8 cellular contexts compared by ENCODE assay signal in the genomic region with DNA sequence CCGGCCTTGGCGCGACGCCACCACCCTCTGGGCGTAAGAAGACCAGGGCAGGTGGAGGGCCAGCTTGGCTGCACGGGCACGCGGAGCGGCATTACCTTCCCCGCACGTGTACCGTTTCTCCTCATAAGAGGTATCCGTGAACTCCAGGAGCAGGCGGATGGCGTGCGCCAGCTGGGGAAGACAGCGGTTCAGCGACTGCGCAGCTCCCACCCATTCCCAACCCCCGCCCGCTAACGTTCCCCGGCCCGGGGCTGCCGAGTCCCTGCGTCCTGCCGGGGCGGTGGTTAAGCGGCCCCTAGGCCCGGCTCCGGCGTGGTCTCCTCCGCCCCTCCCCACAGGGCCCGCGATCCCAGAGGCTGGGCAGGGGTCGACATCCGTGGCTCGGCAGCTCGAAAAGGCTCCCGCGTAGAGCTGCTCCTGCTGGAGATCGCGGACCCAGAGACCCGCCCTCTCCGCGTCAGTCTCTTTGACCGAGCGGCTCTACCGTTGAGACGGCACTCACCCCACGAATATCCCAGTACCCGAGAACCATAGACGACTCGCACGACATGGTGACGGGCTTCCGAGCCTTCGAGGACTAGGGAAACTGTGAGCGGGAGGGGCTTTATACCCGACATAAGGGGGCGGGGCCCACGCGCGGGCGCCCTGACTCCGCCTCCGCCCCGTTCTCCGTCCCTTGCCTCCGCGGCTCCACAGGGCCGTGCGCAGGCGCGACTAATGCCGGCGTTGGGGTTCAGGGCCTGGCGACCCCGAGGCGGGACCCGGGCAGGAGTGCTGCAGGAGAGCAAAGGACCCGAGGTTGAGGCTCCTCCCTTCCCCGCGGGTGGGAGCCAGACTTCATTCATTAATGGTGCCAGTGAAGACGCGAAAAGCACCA. TPM values are rescaled to one million over a fixed set of nuclear protein-coding genes. Genes with fewer than 3 reads are reported as not detected.
DNase-seq lines count a peak whose midpoint lies in the region; ATAC-seq, FAIRE-seq and TF ChIP-seq lines count a peak whose summit lies in the region.

No MANE protein-coding gene starts in this region.

- peak overlapping the region; percentile 70 for H2AFZ ChIP-seq in neuron (ENCODE audit: low read depth, low read length)

- no peak for TF ChIP-seq CTCF in RWPE2 (IDR thresholded peaks at IDR 0.05; ENCODE audit: poor library complexity, severe bottlenecking)

- H3K4me3 ChIP-seq in HUES6 (ENCODE audit: low read depth, low read length) (peak overlapping the region; percentile 73), RWPE2 (ENCODE audit: severe bottlenecking) (peak overlapping the region; percentile 52), neuron (ENCODE audit: low read length) (peak overlapping the region; percentile 58), stomach smooth muscle (ENCODE audit: low read length in 2 of 2) (peak overlapping the region; percentile 84 to 96)

- H3K27me3 ChIP-seq in HUES6 (ENCODE audit: control insufficient read depth, insufficient read depth, low read length): peaks cover 48% of the 10 kb centered on the region
- no peaks in the 10 kb centered on the region for H3K27me3 ChIP-seq in RWPE2 (ENCODE audit: insufficient read depth, poor library complexity, severe bottlenecking)
- H3K27me3 ChIP-seq in neuron (ENCODE audit: insufficient read depth, low read length): no peaks in the 10 kb centered on the region
- H3K27me3 ChIP-seq in stomach smooth muscle (ENCODE audit: control insufficient read depth in 1 of 2, insufficient read depth in 2 of 2, low read length in 2 of 2): no peaks in the 10 kb centered on the region

- FAIRE-seq in frontal cortex (lab: Jason Lieb, UNC): no peak

- ATAC-seq in GM19397 (IDR thresholded peaks at IDR 0.05; ENCODE audit: unreplicated experiment): peak; percentile 89
- ATAC-seq in RWPE2 (ENCODE audit: low read depth): peak; percentile 86

- H3K9me3 ChIP-seq in HUES6 (ENCODE audit: control insufficient read depth, insufficient read depth, low read depth, low read length): no peaks in the 10 kb centered on the region
- H3K9me3 ChIP-seq in RWPE2 (ENCODE audit: severe bottlenecking): no peaks in the 10 kb centered on the region
- H3K9me3 ChIP-seq in neuron (ENCODE audit: low read length): no peaks in the 10 kb centered on the region
- H3K9me3 ChIP-seq in stomach smooth muscle (ENCODE audit: control insufficient read depth in 2 of 2, low read length in 2 of 2): no peaks in the 10 kb centered on the region

- H3K9ac ChIP-seq in HUES6 (ENCODE audit: low read length) (peak overlapping the region; percentile 68), stomach smooth muscle (ENCODE audit: low read length in 2 of 2) (peak overlapping the region; percentile 68 to 86)

- peaks cover 21% of the 10 kb centered on the region; the same call in 1 of the 2 replicates for H3K36me3 ChIP-seq in HUES6 (ENCODE audit: control insufficient read depth, insufficient read depth, low read length)
- peaks cover 15% of the 10 kb centered on the region for H3K36me3 ChIP-seq in RWPE2 (ENCODE audit: low read depth)
- peaks cover 19% of the 10 kb centered on the region for H3K36me3 ChIP-seq in neuron (ENCODE audit: insufficient read depth, low read length)
- peaks cover 13% of the 10 kb centered on the region in 2 donors for H3K36me3 ChIP-seq in stomach smooth muscle (ENCODE audit: control insufficient read depth in 2 of 2, insufficient read depth in 2 of 2, low read length in 2 of 2)

- peak; percentile 98 for DNase-seq in AG20443 (ENCODE audit: low spot score)
- no peak for DNase-seq in RWPE2 (ENCODE audit: low spot score)
- peak; percentile 45 to 83 (median 70) for DNase-seq in activated naive CD4-positive, alpha-beta T cell (lab: John Stamatoyannopoulos, UW)
- DNase-seq in frontal cortex (ENCODE audit: low spot score in 2 of 2): peak; percentile 73 to 93

- H3K27ac ChIP-seq in HUES6 (ENCODE audit: low read depth, low read length) (no peak overlapping the region), RWPE2 (ENCODE audit: poor library complexity, severe bottlenecking) (no peak overlapping the region), stomach smooth muscle (ENCODE audit: low read length) (no peak overlapping the region)

- H3K4me1 ChIP-seq in HUES6 (ENCODE audit: control insufficient read depth, insufficient read depth, low read length) (peaks cover 12% of the 10 kb centered on the region; the same call in 1 of the 2 replicates), RWPE2 (ENCODE audit: insufficient read depth, poor library complexity, severe bottlenecking) (no peaks in the 10 kb centered on the region), neuron (ENCODE audit: insufficient read depth, low read length) (peaks cover 9% of the 10 kb centered on the region), stomach smooth muscle (ENCODE audit: control insufficient read depth, insufficient read depth, low read length) (peaks cover 13% of the 10 kb centered on the region)

RNA-seq across cellular contexts. Expression of a gene that starts 0.9 kb away (rescaled TPM):
- 80.3 TPM for total RNA-seq in frontal cortex

RNA-seq across cellular contexts. Expression of a gene that starts 23.7 kb away (rescaled TPM):
- not detected for total RNA-seq in frontal cortex

RNA-seq across cellular contexts. Expression of a gene that starts 27.9 kb away (rescaled TPM):
- 3.7 TPM for total RNA-seq in frontal cortex

RNA-seq across cellular contexts. Expression of a gene that starts 52.4 kb away (rescaled TPM):
- total RNA-seq in frontal cortex: 4.1 TPM
